25 cellular contexts compared by ENCODE assay signal in genomic region chr16:11082108-11082859, GRCh38.
DNase-seq lines count a peak whose midpoint lies in the region; ATAC-seq, FAIRE-seq and TF ChIP-seq lines count a peak whose summit lies in the region.
"Had no signal": no experiment of that assay in that cellular context is flagged by ENCODE, and none has a peak within 500 bp of the region (broad histone marks: within the 10 kb centered on the region; RNA-seq: fewer than 3 reads in every experiment).

No MANE protein-coding gene starts in this region.

- peaks cover 65% of the 10 kb centered on the region for H3K36me3 Mint-ChIP-seq in activated T-helper 2 cell treated with anti-CD3 and anti-CD28 coated beads, Interferon-gamma antibody, Interleukin-2, Interleukin-4, amounts not matched to agents 10 μg/mL and 5 μg/mL and 100 μg/mL, durations not matched to agents 14 hours and 24 hours and 36 hours (ENCODE audit: low read depth)
- peaks cover 30% of the 10 kb centered on the region for H3K36me3 Mint-ChIP-seq in endothelial cell (ENCODE audit: low read depth, unreplicated experiment)

- no peak for TF ChIP-seq CTCF in A673 (conservative IDR thresholded peaks at IDR 0.05; ENCODE audit: low read depth, low read length)
- TF ChIP-seq CTCF in pancreas (IDR thresholded peaks at IDR 0.05), result no peak
- TF ChIP-seq CTCF in endothelial cell (IDR thresholded peaks at IDR 0.05; ENCODE audit: unreplicated experiment), result no peak

- H2BK5ac ChIP-seq in trophoblast cell (ENCODE audit: low read depth, low read length, poor library complexity), result no peak overlapping the region

- ATAC-seq in pancreas, result no peak
- ATAC-seq: HCT116; naive thymus-derived CD8-positive, alpha-beta T cell; stimulated activated naive CD8-positive, alpha-beta T cell treated with anti-CD3 and anti-CD28 coated beads, Interleukin-15, amount 100 ng/mL, for 72 hours had no signal

- peaks cover 24% of the 10 kb centered on the region for H3K4me1 ChIP-seq in A673 (ENCODE audit: insufficient read depth, low read length, poor library complexity, severe bottlenecking)
- peaks cover 39 to 48% of the 10 kb centered on the region in 2 experiments for H3K4me1 ChIP-seq in trophoblast cell (ENCODE audit: control insufficient read depth in 1 of 2, insufficient read depth in 2 of 2, low read length in 2 of 2)
- H3K4me1 ChIP-seq in pancreas, result peaks cover 0 to 3% (median 0%) of the 10 kb centered on the region in 3 donors

- peak overlapping the region; percentile 33 for H2BK12ac ChIP-seq in trophoblast cell (ENCODE audit: low read length)

- H3K4ac ChIP-seq in trophoblast cell (ENCODE audit: low read depth, low read length), result no peak overlapping the region

- no peaks in the 10 kb centered on the region for H3K27me3 Mint-ChIP-seq in activated T-helper 2 cell treated with anti-CD3 and anti-CD28 coated beads, Interferon-gamma antibody, Interleukin-2, Interleukin-4, amounts not matched to agents 10 μg/mL and 5 μg/mL and 100 μg/mL, durations not matched to agents 14 hours and 24 hours and 36 hours (ENCODE audit: low read depth)
- H3K27me3 Mint-ChIP-seq in endothelial cell (ENCODE audit: unreplicated experiment), result peaks cover 3% of the 10 kb centered on the region
- H3K27me3 Mint-ChIP-seq: activated naive CD8-positive, alpha-beta T cell treated with anti-CD3 and anti-CD28 coated beads, Interleukin-2, amount 10 ng/mL, durations not matched to agents 7 days and 5 days; naive thymus-derived CD8-positive, alpha-beta T cell; stimulated activated naive CD8-positive, alpha-beta T cell treated with anti-CD3 and anti-CD28 coated beads, Interleukin-15, amount 100 ng/mL, for 72 hours had no signal

- CTCF ChIA-PET in A673 (lab: Charles Lee), result no interaction called here

- no peak overlapping the region for H2BK120ac ChIP-seq in trophoblast cell (ENCODE audit: insufficient read depth, low read length, poor library complexity)

- intact Hi-C loops in A673 (cut with micrococcal nuclease; ENCODE audit: unreplicated experiment), result no loop called here
- intact Hi-C loops in activated T-helper 2 cell treated with anti-CD3 and anti-CD28 coated beads, Interferon-gamma antibody, Interleukin-2, Interleukin-4, amounts not matched to agents 10 μg/mL and 5 μg/mL and 100 μg/mL, durations not matched to agents 14 hours and 24 hours and 36 hours (cut with micrococcal nuclease), result no loop called here
- intact Hi-C loops in pancreas (cut with DNase I), result no loop called here

- H3K4me1 Mint-ChIP-seq in activated T-helper 2 cell treated with anti-CD3 and anti-CD28 coated beads, Interferon-gamma antibody, Interleukin-2, Interleukin-4, amounts not matched to agents 10 μg/mL and 5 μg/mL and 100 μg/mL, durations not matched to agents 14 hours and 24 hours and 36 hours (ENCODE audit: low read depth), result peaks cover 95% of the 10 kb centered on the region
- peaks cover 3% of the 10 kb centered on the region for H3K4me1 Mint-ChIP-seq in endothelial cell (ENCODE audit: unreplicated experiment)

- H3K9ac ChIP-seq in trophoblast cell (ENCODE audit: low read length), result no peak overlapping the region

- no peak overlapping the region for H3K14ac ChIP-seq in trophoblast cell (ENCODE audit: low read length)

- peaks cover 45% of the 10 kb centered on the region for H3K79me1 ChIP-seq in trophoblast cell (ENCODE audit: low read length)

- no peak overlapping the region for H3K23ac ChIP-seq in trophoblast cell (ENCODE audit: low read length)

- H3K9me3 Mint-ChIP-seq in activated T-helper 2 cell treated with anti-CD3 and anti-CD28 coated beads, Interferon-gamma antibody, Interleukin-2, Interleukin-4, amounts not matched to agents 10 μg/mL and 5 μg/mL and 100 μg/mL, durations not matched to agents 14 hours and 24 hours and 36 hours, result no peaks in the 10 kb centered on the region
- H3K9me3 Mint-ChIP-seq in endothelial cell (ENCODE audit: unreplicated experiment), result no peaks in the 10 kb centered on the region
- H3K9me3 Mint-ChIP-seq: activated naive CD8-positive, alpha-beta T cell treated with anti-CD3 and anti-CD28 coated beads, Interleukin-2, amount 10 ng/mL, durations not matched to agents 7 days and 5 days; naive thymus-derived CD8-positive, alpha-beta T cell; stimulated activated naive CD8-positive, alpha-beta T cell treated with anti-CD3 and anti-CD28 coated beads, Interleukin-15, amount 100 ng/mL, for 72 hours had no signal

- no TSS peak for BruUV-seq in A673 (replicated peaks; lab: Mats Ljungman, UMichigan)

- no peak overlapping the region for H4K8ac ChIP-seq in trophoblast cell (ENCODE audit: low read depth, low read length)

- no peaks in the 10 kb centered on the region for H3K36me3 ChIP-seq in A673 (ENCODE audit: insufficient read depth, low read length, poor library complexity, severe bottlenecking)
- peaks cover 0 to 2% of the 10 kb centered on the region in 2 experiments for H3K36me3 ChIP-seq in trophoblast cell (ENCODE audit: control insufficient read depth in 1 of 2, insufficient read depth in 2 of 2, low read length in 2 of 2)
- H3K36me3 ChIP-seq in pancreas, result no peaks in the 10 kb centered on the region
- H3K36me3 ChIP-seq: Peyer's patch had no signal

- H3K4me3 ChIP-seq in A673 (ENCODE audit: low read depth, low read length, poor library complexity, severe bottlenecking) (no peak overlapping the region), trophoblast cell (ENCODE audit: low read depth, low read length) (no peak overlapping the region), pancreas (no peak overlapping the region)
- H3K4me3 ChIP-seq: ascending aorta, coronary artery, lung, Peyer's patch had no signal

- H2AK5ac ChIP-seq in trophoblast cell (ENCODE audit: low read length), result no peak overlapping the region

- POLR2A ChIA-PET in A673 (lab: Charles Lee; ENCODE audit: low non-redundant PET), result no interaction called here

- no peak for DNase-seq in A673 (ENCODE audit: low spot score)
- peak; percentile 32 for DNase-seq in CD1c-positive myeloid dendritic cell (ENCODE audit: extremely low spot score)
- DNase-seq in activated T-helper 2 cell treated with anti-CD3 and anti-CD28 coated beads, Interferon-gamma antibody, Interleukin-2, Interleukin-4, amounts not matched to agents 10 μg/mL and 5 μg/mL and 100 μg/mL, durations not matched to agents 14 hours and 24 hours and 36 hours (ENCODE audit: low spot score), result no peak
- DNase-seq in trophoblast cell, result no peak
- no peak for DNase-seq in SHP77 (lab: John Stamatoyannopoulos, UW)
- no peak for DNase-seq in pancreas
- DNase-seq in endothelial cell (ENCODE audit: low spot score), result no peak
- DNase-seq: activated naive CD8-positive, alpha-beta T cell treated with anti-CD3 and anti-CD28 coated beads, Interleukin-2, amount 10 ng/mL, durations not matched to agents 7 days and 5 days; Calu3; DMS79; effector memory CD4-positive, alpha-beta T cell; GDM1; hypothalamus; naive thymus-derived CD8-positive, alpha-beta T cell; NCI-H146; NCI-H2107; Peyer's patch; SHP77 treated with DMSO at 0.1 percent for 48 hours; stimulated activated naive CD8-positive, alpha-beta T cell treated with anti-CD3 and anti-CD28 coated beads, Interleukin-15, amount 100 ng/mL, for 72 hours; T1000 had no signal

- no peak overlapping the region for H2AFZ ChIP-seq in trophoblast cell (ENCODE audit: insufficient read depth, low read length, poor library complexity)

- no peak overlapping the region for H4K12ac ChIP-seq in trophoblast cell (ENCODE audit: low read depth, low read length)

- peaks cover 5% of the 10 kb centered on the region for H3K79me2 ChIP-seq in trophoblast cell (ENCODE audit: control insufficient read depth, insufficient read depth, low read length, poor library complexity)

- no CpG with 5 or more reads among the region's 16 CpGs for WGBS in trophoblast cell (ENCODE audit: extremely low coverage, insufficient coverage, insufficient read length)
- WGBS in pancreas, 2 donors, result 93 to 95% methylated on average over 16 of the region's 16 CpGs

- no peak overlapping the region for H3K4me2 ChIP-seq in trophoblast cell (ENCODE audit: low read length)

- H3K4me3 Mint-ChIP-seq in activated T-helper 2 cell treated with anti-CD3 and anti-CD28 coated beads, Interferon-gamma antibody, Interleukin-2, Interleukin-4, amounts not matched to agents 10 μg/mL and 5 μg/mL and 100 μg/mL, durations not matched to agents 14 hours and 24 hours and 36 hours (ENCODE audit: low read depth), result no peak overlapping the region
- no peak overlapping the region for H3K4me3 Mint-ChIP-seq in endothelial cell (ENCODE audit: unreplicated experiment)
- H3K4me3 Mint-ChIP-seq: activated naive CD8-positive, alpha-beta T cell treated with anti-CD3 and anti-CD28 coated beads, Interleukin-2, amount 10 ng/mL, durations not matched to agents 7 days and 5 days; naive thymus-derived CD8-positive, alpha-beta T cell; stimulated activated naive CD8-positive, alpha-beta T cell treated with anti-CD3 and anti-CD28 coated beads, Interleukin-15, amount 100 ng/mL, for 72 hours had no signal

- no peak overlapping the region for H4K91ac ChIP-seq in trophoblast cell (ENCODE audit: low read depth, low read length)

- no peak overlapping the region for H3K18ac ChIP-seq in trophoblast cell (ENCODE audit: low read length)

- peak overlapping the region; percentile 23 for H3K27ac ChIP-seq in A673 (ENCODE audit: low read depth, low read length, poor library complexity, severe bottlenecking)
- no peak overlapping the region for H3K27ac ChIP-seq in trophoblast cell (ENCODE audit: low read depth, low read length)
- H3K27ac ChIP-seq in pancreas, result no peak overlapping the region
- H3K27ac ChIP-seq: C4-2B, coronary artery had no signal

- H3K27me3 ChIP-seq in A673 (replicated peaks; ENCODE audit: insufficient read depth, low read depth, low read length, poor library complexity) (no peaks in the 10 kb centered on the region), trophoblast cell (ENCODE audit: insufficient read depth, low read length) (no peaks in the 10 kb centered on the region), pancreas (no peaks in the 10 kb centered on the region)
- H3K27me3 ChIP-seq: ascending aorta, Peyer's patch had no signal

- no peaks in the 10 kb centered on the region for H3K9me3 ChIP-seq in A673 (ENCODE audit: low read depth, low read length, poor library complexity, severe bottlenecking)
- peaks cover 2% of the 10 kb centered on the region for H3K9me3 ChIP-seq in trophoblast cell (ENCODE audit: insufficient read depth, low read depth, low read length)
- no peaks in the 10 kb centered on the region for H3K9me3 ChIP-seq in pancreas
- H3K9me3 ChIP-seq: ascending aorta, Peyer's patch had no signal

- peak overlapping the region; percentile 74 for H3K27ac Mint-ChIP-seq in activated T-helper 2 cell treated with anti-CD3 and anti-CD28 coated beads, Interferon-gamma antibody, Interleukin-2, Interleukin-4, amounts not matched to agents 10 μg/mL and 5 μg/mL and 100 μg/mL, durations not matched to agents 14 hours and 24 hours and 36 hours
- H3K27ac Mint-ChIP-seq in endothelial cell (ENCODE audit: unreplicated experiment), result no peak overlapping the region

- no peak for FAIRE-seq in pancreas (lab: Jason Lieb, UNC)
